8 cellular contexts compared by ENCODE assay signal in the genomic region with DNA sequence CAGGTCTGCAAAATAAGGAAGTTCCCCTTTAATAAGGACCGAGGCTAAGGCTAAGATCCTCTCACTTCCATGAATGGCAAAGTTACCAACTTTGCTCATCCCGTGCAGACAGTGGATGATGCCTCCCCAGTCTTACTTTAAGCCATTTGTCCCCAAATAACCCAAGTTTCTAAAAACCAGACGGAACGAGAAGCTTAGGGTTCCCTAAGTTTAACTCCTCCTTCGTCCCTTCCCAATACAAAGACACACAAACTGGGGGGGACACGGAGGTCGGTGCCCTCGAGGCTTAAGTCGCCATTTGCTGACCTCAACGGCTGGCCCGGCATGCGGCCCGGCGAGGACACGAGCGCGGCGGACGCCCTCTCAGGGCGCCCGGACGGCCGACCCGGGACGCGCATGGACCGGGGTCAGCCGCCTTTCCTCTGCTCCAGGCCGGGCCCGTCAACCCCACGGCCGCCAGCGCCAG. TPM values are rescaled to one million over a fixed set of nuclear protein-coding genes. Genes with fewer than 3 reads are reported as not detected.
DNase-seq lines count a peak whose midpoint lies in the region; ATAC-seq and TF ChIP-seq lines count a peak whose summit lies in the region.

No MANE protein-coding gene starts in this region.

- H3K27ac Mint-ChIP-seq in activated CD8-positive, alpha-beta T cell treated with anti-CD3 and anti-CD28 coated beads for 36 hours, result peak overlapping the region; percentile 60
- H3K27ac Mint-ChIP-seq in naive thymus-derived CD8-positive, alpha-beta T cell, result peak overlapping the region; percentile 29 to 86 (median 72)

- POLR2A ChIA-PET in activated CD8-positive, alpha-beta T cell treated with anti-CD3 and anti-CD28 coated beads for 36 hours (lab: Charles Lee), result interaction anchor here (0.7 to 2.9 kb wide), 5 partner anchors 10 to 453 kb away, joined by 3 to 20 read pairs (median 3); partner anchors contain the start of gene EPM2A
- POLR2A ChIA-PET in naive thymus-derived CD8-positive, alpha-beta T cell (lab: Charles Lee), result interaction anchor here (1.6 to 2.9 kb wide), 3 partner anchors 79 to 1389 kb away, joined by 3 to 54 read pairs (median 35); partner anchors contain the start of genes EPM2A and SHPRH

- CTCF ChIA-PET in activated CD8-positive, alpha-beta T cell treated with anti-CD3 and anti-CD28 coated beads for 36 hours (lab: Charles Lee), result interaction anchor here (1.0 to 2.4 kb wide), 3 partner anchors 79 to 116 kb away, joined by 3 to 6 read pairs (median 5); partner anchors contain the start of gene EPM2A

- no peak for TF ChIP-seq CTCF in activated CD8-positive, alpha-beta T cell treated with anti-CD3 and anti-CD28 coated beads for 36 hours (IDR thresholded peaks at IDR 0.05)
- TF ChIP-seq CTCF in fibroblast of mammary gland (conservative IDR thresholded peaks at IDR 0.05; ENCODE audit: control insufficient read depth, insufficient read depth, low read depth, low read length), result no peak

- peaks cover 5% of the 10 kb centered on the region for H3K36me3 Mint-ChIP-seq in activated CD8-positive, alpha-beta T cell treated with anti-CD3 and anti-CD28 coated beads for 36 hours (ENCODE audit: low read depth)
- peaks cover 0 to 1% (median 0%) of the 10 kb centered on the region in 3 donors for H3K36me3 Mint-ChIP-seq in naive thymus-derived CD8-positive, alpha-beta T cell

- H3K27me3 Mint-ChIP-seq in activated CD8-positive, alpha-beta T cell treated with anti-CD3 and anti-CD28 coated beads for 36 hours, result no peaks in the 10 kb centered on the region
- H3K27me3 Mint-ChIP-seq in naive thymus-derived CD8-positive, alpha-beta T cell, result no peaks in the 10 kb centered on the region

- H3K9me3 Mint-ChIP-seq in activated CD8-positive, alpha-beta T cell treated with anti-CD3 and anti-CD28 coated beads for 36 hours, result no peaks in the 10 kb centered on the region
- no peaks in the 10 kb centered on the region for H3K9me3 Mint-ChIP-seq in naive thymus-derived CD8-positive, alpha-beta T cell

- peak; percentile 13 for DNase-seq in stimulated activated CD4-positive, alpha-beta T cell treated with anti-CD3 and anti-CD28 coated beads, Interleukin-4, amount 100 ng/mL, for 1 hour
- DNase-seq in stimulated activated CD4-positive, alpha-beta T cell treated with anti-CD3 and anti-CD28 coated beads, Interleukin-1b, Interleukin-23, amount 100 ng/mL, for 48 hours, result no peak
- DNase-seq in NAMALWA (ENCODE audit: low spot score), result peak; percentile 70
- DNase-seq in activated CD8-positive, alpha-beta T cell treated with anti-CD3 and anti-CD28 coated beads for 36 hours, result peak; percentile 16
- peak; percentile 43 for DNase-seq in fibroblast of mammary gland (ENCODE audit: low read depth)
- peak in 4 of 10 donors; percentile 2 to 24 (median 11) for DNase-seq in naive thymus-derived CD8-positive, alpha-beta T cell
- DNase-seq in globus pallidus (ENCODE audit: low spot score), result no peak

- H3K4me1 Mint-ChIP-seq in activated CD8-positive, alpha-beta T cell treated with anti-CD3 and anti-CD28 coated beads for 36 hours (ENCODE audit: low read depth), result peaks cover 53% of the 10 kb centered on the region
- H3K4me1 Mint-ChIP-seq in naive thymus-derived CD8-positive, alpha-beta T cell, result peaks cover 19 to 63% (median 43%) of the 10 kb centered on the region in 4 donors

- intact Hi-C loops in activated CD8-positive, alpha-beta T cell treated with anti-CD3 and anti-CD28 coated beads for 36 hours (cut with micrococcal nuclease), result no loop called here

- peak overlapping the region; percentile 79 for H3K4me3 Mint-ChIP-seq in activated CD8-positive, alpha-beta T cell treated with anti-CD3 and anti-CD28 coated beads for 36 hours
- peak overlapping the region; percentile 76 to 90 (median 87) for H3K4me3 Mint-ChIP-seq in naive thymus-derived CD8-positive, alpha-beta T cell

- H3K4me3 ChIP-seq in fibroblast of mammary gland (ENCODE audit: control insufficient read depth, low read depth, low read length), result peak overlapping the region; percentile 76

- peak; percentile 17 for ATAC-seq in HG02759 (IDR thresholded peaks at IDR 0.05; ENCODE audit: unreplicated experiment)
- no peak for ATAC-seq in activated CD8-positive, alpha-beta T cell treated with anti-CD3 and anti-CD28 coated beads for 36 hours
- ATAC-seq in naive thymus-derived CD8-positive, alpha-beta T cell, result peak; percentile 1 to 8

RNA-seq across cellular contexts. Expression of gene FBXO30, which starts 0.5 kb away (rescaled TPM):
- total RNA-seq in activated CD8-positive, alpha-beta T cell treated with anti-CD3 and anti-CD28 coated beads for 36 hours, result 1 to 10 TPM; 3.1 to 3.4 TPM
- 1 to 10 TPM; 4.9 to 5.1 TPM for total RNA-seq in naive thymus-derived CD8-positive, alpha-beta T cell
- polyA plus RNA-seq in naive thymus-derived CD8-positive, alpha-beta T cell, result under 1 TPM; 0.23 to 0.90 (median 0.81) TPM

Comparison
In these comparisons a context has a peak if more than half of its experiments do, and no peak if none do; other contexts are left out.
1. DNase-seq: peak in stimulated activated CD4-positive, alpha-beta T cell treated with anti-CD3 and anti-CD28 coated beads, Interleukin-4, amount 100 ng/mL, for 1 hour (single experiment), NAMALWA (single experiment), activated CD8-positive, alpha-beta T cell treated with anti-CD3 and anti-CD28 coated beads for 36 hours (single experiment) and fibroblast of mammary gland (single experiment); none in stimulated activated CD4-positive, alpha-beta T cell treated with anti-CD3 and anti-CD28 coated beads, Interleukin-1b, Interleukin-23, amount 100 ng/mL, for 48 hours (single experiment) and globus pallidus (single experiment).